Comparison of ENCODE assay signal across 29 cellular contexts in the genomic region with DNA sequence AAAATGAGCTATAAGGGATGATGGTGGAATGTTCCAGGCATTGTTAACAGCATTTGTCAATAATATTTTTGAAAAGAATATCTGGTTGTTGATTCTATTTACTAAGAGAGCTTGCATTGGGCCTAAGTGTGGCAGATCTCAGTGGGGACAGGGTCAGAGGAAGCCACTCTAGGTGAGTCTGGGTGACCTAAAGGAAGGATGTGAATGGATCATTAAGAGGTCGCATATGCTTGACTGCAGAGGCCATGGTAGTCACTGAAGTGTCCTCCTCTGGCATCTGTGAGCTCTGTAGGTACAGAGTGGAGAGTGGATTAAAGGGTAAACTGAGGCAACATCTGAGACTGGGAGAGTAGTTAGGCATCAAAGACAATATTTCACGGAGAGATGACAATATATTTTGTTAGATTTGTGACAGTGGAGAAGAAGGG.
"Had no signal": no experiment of that assay in that cellular context is flagged by ENCODE, and none has a peak within 500 bp of the region (broad histone marks: within the 10 kb centered on the region; RNA-seq: fewer than 3 reads in every experiment).

No MANE protein-coding gene starts in this region.

- H3K27ac ChIP-seq: ascending aorta, esophagus squamous epithelium, WERI-Rb-1 had no signal

- FAIRE-seq: colon, frontal cortex had no signal

- H3K4me1 ChIP-seq: ascending aorta, esophagus squamous epithelium had no signal

- H3K27me3 ChIP-seq: ascending aorta had no signal

- ATAC-seq: activated naive CD4-positive, alpha-beta T cell treated with anti-CD3 and anti-CD28 coated beads, Interleukin-2, amount 50 U/mL, for 72 hours; activated T-cell treated with anti-CD3 and anti-CD28 coated beads, Interleukin-2, amount 50 U/mL, for 72 hours; effector memory CD8-positive, alpha-beta T cell; T-helper 17 cell had no signal

- DNase-seq: activated CD4-positive, alpha-beta memory T cell treated with anti-CD3 and anti-CD28 coated beads, Interleukin-2, amount 10 ng/mL, durations not matched to agents 7 days and 5 days; activated CD4-positive, alpha-beta T cell treated with anti-CD3 and anti-CD28 coated beads for 1 hour; activated CD4-positive, alpha-beta T cell treated with anti-CD3 and anti-CD28 coated beads for 4 hours; activated CD4-positive, alpha-beta T cell treated with anti-CD3 and anti-CD28 coated beads, Interleukin-2, amount 10 ng/mL, durations not matched to agents 7 days and 5 days; activated CD4-positive, alpha-beta T cell treated with anti-CD3 and anti-CD28 coated beads, Interleukin-2, amount 50 U/mL, for 4 hours; activated CD4-positive, CD25-positive, alpha-beta regulatory T cell; activated CD8-positive, alpha-beta memory T cell treated with anti-CD3 and anti-CD28 coated beads, Interleukin-2, amount 50 U/mL, for 48 hours; activated gamma-delta T cell; activated naive CD4-positive, alpha-beta T cell; activated naive CD4-positive, alpha-beta T cell treated with anti-CD3 and anti-CD28 coated beads, Interleukin-2, amount 10 ng/mL, durations not matched to agents 7 days and 5 days; activated naive CD8-positive, alpha-beta T cell treated with anti-CD3 and anti-CD28 coated beads, Interleukin-2, amount 10 ng/mL, durations not matched to agents 7 days and 5 days; activated T-cell treated with anti-CD3 and anti-CD28 coated beads for 4 hours; activated T-cell treated with anti-CD3 and anti-CD28 coated beads, Interleukin-2, amount 50 U/mL, for 24 hours; activated T-cell treated with anti-CD3 and anti-CD28 coated beads, Interleukin-2, amount 50 U/mL, for 72 hours; caudate nucleus; cortex of kidney; dermis blood vessel endothelial cell; effector CD4-positive, alpha-beta T cell; effector memory CD8-positive, alpha-beta T cell; esophagus squamous epithelium; head of caudate nucleus; T-helper 1 cell; T-helper 17 cell; T1000; WERI-Rb-1 had no signal

- H3K4me3 ChIP-seq: ascending aorta, esophagus squamous epithelium had no signal

- H3K9me3 ChIP-seq: ascending aorta, esophagus squamous epithelium had no signal

- H3K36me3 ChIP-seq: ascending aorta, esophagus squamous epithelium, WERI-Rb-1 had no signal
